Comparison of ENCODE assay signal across 12 cellular contexts in genomic region chr4:79065262-79065661, GRCh38.
"Had no signal": no experiment of that assay in that cellular context is flagged by ENCODE, and none has a peak within 500 bp of the region (broad histone marks: within the 10 kb centered on the region; RNA-seq: fewer than 3 reads in every experiment).

No MANE protein-coding gene starts in this region.

- H3K4me1 ChIP-seq: ascending aorta, psoas muscle, stomach had no signal

- H3K27ac ChIP-seq: ascending aorta, esophagus muscularis mucosa, psoas muscle, stomach, thoracic aorta had no signal

- ATAC-seq: activated CD8-positive, alpha-beta T cell treated with anti-CD3 and anti-CD28 coated beads for 36 hours had no signal

- H3K36me3 ChIP-seq: ascending aorta, esophagus muscularis mucosa, stomach, thoracic aorta had no signal

- DNase-seq: activated CD4-positive, alpha-beta T cell treated with anti-CD3 and anti-CD28 coated beads for 4 hours; activated CD8-positive, alpha-beta memory T cell treated with anti-CD3 and anti-CD28 coated beads, Interleukin-2, amount 50 U/mL, for 48 hours; activated CD8-positive, alpha-beta T cell treated with anti-CD3 and anti-CD28 coated beads for 36 hours; activated naive CD4-positive, alpha-beta T cell; immature natural killer cell; mesenchymal stem cell; psoas muscle; stomach; T-helper 9 cell had no signal

- H3K4me3 ChIP-seq: ascending aorta, esophagus muscularis mucosa, psoas muscle, stomach, thoracic aorta had no signal

- H3K27me3 ChIP-seq: ascending aorta, esophagus muscularis mucosa, stomach had no signal

- H3K9me3 ChIP-seq: ascending aorta, esophagus muscularis mucosa, psoas muscle, stomach, thoracic aorta had no signal
